1 cellular context compared by ENCODE assay signal in genomic region chr20:32664352-32665159, GRCh38.
TF ChIP-seq lines count a peak whose summit lies in the region.

No MANE protein-coding gene starts in this region.

TF ChIP-seq in HepG2, 621 proteins besides CTCF, POLR2A, EP300 and RAD21 (continued from another document and continues in another):
- TF ChIP-seq ZBTB4 (CRISPR knock-in tag; IDR thresholded peaks at IDR 0.05; ENCODE audit: borderline replicate concordance) (peak; percentile 55; the same call in 1 of the 2 replicates), MED1 (CRISPR knock-in tag; IDR thresholded peaks at IDR 0.05) (peak; percentile 59; the same call in 1 of the 2 replicates), HHEX (CRISPR knock-in tag; IDR thresholded peaks at IDR 0.05) (no peak), ZNF720 (CRISPR knock-in tag; IDR thresholded peaks at IDR 0.05) (0 out of 2 replicates have a peak, but pooled peaks have one; percentile 13), JUNB (CRISPR knock-in tag; IDR thresholded peaks at IDR 0.05; ENCODE audit: borderline replicate concordance) (no peak), PRDM15 (CRISPR knock-in tag; IDR thresholded peaks at IDR 0.05) (0 out of 2 replicates have a peak, but pooled peaks have one; percentile 35), U2AF2 (IDR thresholded peaks at IDR 0.05; ENCODE audit: low read depth, low read length) (no peak), MBD4 (IDR thresholded peaks at IDR 0.05; ENCODE audit: borderline replicate concordance, low read length) (no peak), ATM (IDR thresholded peaks at IDR 0.05; ENCODE audit: borderline replicate concordance) (no peak), ZNF724P (CRISPR knock-in tag; IDR thresholded peaks at IDR 0.05; ENCODE audit: borderline replicate concordance) (peak; percentile 57; the same call in 1 of the 2 replicates), TFE3 (CRISPR knock-in tag; IDR thresholded peaks at IDR 0.05) (0 out of 2 replicates have a peak, but pooled peaks have one; percentile 20), ZNF350 (CRISPR knock-in tag; IDR thresholded peaks at IDR 0.05; ENCODE audit: borderline replicate concordance, low read depth) (0 out of 2 replicates have a peak, but pooled peaks have one; percentile 73), CENPT (CRISPR knock-in tag; IDR thresholded peaks at IDR 0.05; ENCODE audit: low read depth) (0 out of 2 replicates have a peak, but pooled peaks have one; percentile 36), ONECUT2 (CRISPR knock-in tag; IDR thresholded peaks at IDR 0.05) (0 out of 2 replicates have a peak, but pooled peaks have one; percentile 32), CERS6 (CRISPR knock-in tag; IDR thresholded peaks at IDR 0.05) (0 out of 2 replicates have a peak, but pooled peaks have one; percentile 28), LRRFIP1 (CRISPR knock-in tag; conservative IDR thresholded peaks at IDR 0.05) (no peak), ZSCAN12 (CRISPR knock-in tag; IDR thresholded peaks at IDR 0.05) (0 out of 2 replicates have a peak, but pooled peaks have one; percentile 45), ZNF772 (CRISPR knock-in tag; IDR thresholded peaks at IDR 0.05) (peak; percentile 42), ARID4A (CRISPR knock-in tag; IDR thresholded peaks at IDR 0.05; ENCODE audit: borderline replicate concordance) (peak; percentile 12; the same call in 1 of the 2 replicates), ZNF768 (CRISPR knock-in tag; IDR thresholded peaks at IDR 0.05) (no peak), FOXA3 (CRISPR knock-in tag; IDR thresholded peaks at IDR 0.05) (0 out of 2 replicates have a peak, but pooled peaks have one; percentile 34), ZBTB42 (CRISPR knock-in tag; IDR thresholded peaks at IDR 0.05) (no peak), TFDP1 (CRISPR knock-in tag; IDR thresholded peaks at IDR 0.05; ENCODE audit: borderline replicate concordance) (peak; percentile 41; the same call in 1 of the 2 replicates), HDAC2 (CRISPR knock-in tag; IDR thresholded peaks at IDR 0.05) (0 out of 2 replicates have a peak, but pooled peaks have one; percentile 35), ZSCAN21 (CRISPR knock-in tag; IDR thresholded peaks at IDR 0.05; ENCODE audit: borderline replicate concordance) (peak; percentile 74; the same call in 1 of the 2 replicates), GATAD2A (CRISPR knock-in tag; IDR thresholded peaks at IDR 0.05) (0 out of 2 replicates have a peak, but pooled peaks have one; percentile 14), BCL6 (CRISPR knock-in tag; IDR thresholded peaks at IDR 0.05) (peak; percentile 41; the same call in 1 of the 2 replicates), RBM39 (IDR thresholded peaks at IDR 0.05; ENCODE audit: low read depth, low read length, poor library complexity, severe bottlenecking) (peak; percentile 67), SALL1 (CRISPR knock-in tag; IDR thresholded peaks at IDR 0.05) (peak; percentile 23; the same call in 1 of the 2 replicates), FOSL2 (CRISPR knock-in tag; IDR thresholded peaks at IDR 0.05) (0 out of 2 replicates have a peak, but pooled peaks have one; percentile 6), MTA1 (CRISPR knock-in tag; IDR thresholded peaks at IDR 0.05; ENCODE audit: borderline replicate concordance) (peak; percentile 78; the same call in 1 of the 2 replicates), THAP7 (CRISPR knock-in tag; IDR thresholded peaks at IDR 0.05) (no peak), TEF (CRISPR knock-in tag; IDR thresholded peaks at IDR 0.05) (0 out of 2 replicates have a peak, but pooled peaks have one; percentile 49), ZNF143 (CRISPR knock-in tag; IDR thresholded peaks at IDR 0.05) (no peak), SETDB1 (CRISPR knock-in tag; IDR thresholded peaks at IDR 0.05; ENCODE audit: borderline replicate concordance) (no peak), ZSCAN31 (CRISPR knock-in tag; IDR thresholded peaks at IDR 0.05; ENCODE audit: low read depth) (no peak), ZNF737 (CRISPR knock-in tag; IDR thresholded peaks at IDR 0.05; ENCODE audit: borderline replicate concordance) (peak; percentile 74; the same call in 1 of the 2 replicates)
